In genomic region chr5:179803651-179804598, GRCh38 we compare ENCODE assay signal across 2 cellular contexts.
TF ChIP-seq lines count a peak whose summit lies in the region.

No MANE protein-coding gene starts in this region.

TF ChIP-seq in IMR-90, 13 proteins besides CTCF, POLR2A, EP300 and RAD21:
- TF ChIP-seq SMC3 (IDR thresholded peaks at IDR 0.05; ENCODE audit: low read depth, low read length) = no peak
- TF ChIP-seq BHLHE40 (IDR thresholded peaks at IDR 0.05; ENCODE audit: low read depth, low read length) = no peak
- TF ChIP-seq MAFK (IDR thresholded peaks at IDR 0.05; ENCODE audit: low read depth, low read length) = no peak
- no peak for TF ChIP-seq NFE2L2 (IDR thresholded peaks at IDR 0.05; ENCODE audit: low read depth, low read length)
- TF ChIP-seq CHD1 (IDR thresholded peaks at IDR 0.05; ENCODE audit: low read depth, low read length) = no peak
- TF ChIP-seq ELK1 (IDR thresholded peaks at IDR 0.05; ENCODE audit: borderline replicate concordance, low read depth, low read length) = no peak
- TF ChIP-seq MXI1 (IDR thresholded peaks at IDR 0.05; ENCODE audit: borderline replicate concordance, low read depth, low read length) = peak; percentile 59; the same call in 1 of the 2 replicates
- TF ChIP-seq CEBPB (IDR thresholded peaks at IDR 0.05; ENCODE audit: low read depth, low read length) = no peak
TF ChIP-seq in IMR-90: peak in this region for 1.

TF ChIP-seq in liver, 16 proteins besides CTCF, POLR2A, EP300 and RAD21:
- TF ChIP-seq GABPA (IDR thresholded peaks at IDR 0.05 in 1 of 2, conservative IDR thresholded peaks at IDR 0.05 in 1 of 2) (no peak), REST (IDR thresholded peaks at IDR 0.05) (no peak), RXRA (IDR thresholded peaks at IDR 0.05) (peak in 1 of 2 donors; percentile 15), HNF4A (conservative IDR thresholded peaks at IDR 0.05) (peak in 1 of 2 donors; percentile 17)
